29 cellular contexts compared by ENCODE assay signal in genomic region chr2:220424561-220424960, GRCh38.
"Had no signal": no experiment of that assay in that cellular context is flagged by ENCODE, and none has a peak within 500 bp of the region (broad histone marks: within the 10 kb centered on the region; RNA-seq: fewer than 3 reads in every experiment).

No MANE protein-coding gene starts in this region.

- H3K9ac ChIP-seq: parathyroid adenoma had no signal

- H3K36me3 ChIP-seq: colonic mucosa, neutrophil, right lobe of liver, thoracic aorta, tibial nerve, upper lobe of left lung had no signal

- ATAC-seq: esophagus mucosa; left lobe of liver; mucosa of descending colon; natural killer cell treated with Interleukin-12 subunit alpha and Interleukin-12 subunit beta and Interleukin-15 and Interleukin-18, amount 100 ng/mL, for 72 hours; right lobe of liver; stimulated activated naive B cell treated with anti-CD40 and anti-IgM and Interleukin-4, amounts not matched to agents 10 μg/mL and 1 μg/mL and 100 μg/mL, for 72 hours had no signal

- H3K9me3 ChIP-seq: colonic mucosa, mucosa of descending colon, neutrophil, right lobe of liver, thoracic aorta, tibial nerve, upper lobe of left lung had no signal

- H3K9me3 Mint-ChIP-seq: neural crest cell; stimulated activated naive CD8-positive, alpha-beta T cell treated with anti-CD3 and anti-CD28 coated beads, Interleukin-15, Interleukin-2, amounts not matched to agents 100 ng/mL and 50 ng/mL, for 24 hours had no signal

- H3K4me3 Mint-ChIP-seq: dendritic cell treated with granulocyte-macrophage colony-stimulating factor and Interleukin-4, amounts not matched to agents 40 ng/mL and 50 ng/mL, for 4 days; endodermal cell; immature natural killer cell; memory B cell; mesothelial cell of epicardium; naive B cell; natural killer cell treated with Interleukin-12 subunit alpha and Interleukin-12 subunit beta and Interleukin-15 and Interleukin-18, amount 100 ng/mL, for 72 hours; neural crest cell; stimulated activated naive B cell treated with anti-CD40 and anti-IgM and Interleukin-4, amounts not matched to agents 10 μg/mL and 1 μg/mL and 100 μg/mL, for 72 hours; stimulated activated naive CD8-positive, alpha-beta T cell treated with anti-CD3 and anti-CD28 coated beads, Interleukin-15, Interleukin-2, amounts not matched to agents 100 ng/mL and 50 ng/mL, for 24 hours had no signal

- DNase-seq: colonic mucosa; effector CD8-positive, alpha-beta T cell; endodermal cell; hypothalamus; immature natural killer cell; kidney; mucosa of descending colon; naive B cell; right lobe of liver; small intestine; stimulated activated CD4-positive, alpha-beta T cell treated with anti-CD3 and anti-CD28 coated beads, Interleukin-15, amount 100 ng/mL, for 24 hours; stimulated activated CD4-positive, alpha-beta T cell treated with anti-CD3 and anti-CD28 coated beads, Interleukin-2, amount 100 ng/mL, for 48 hours; stimulated activated naive B cell treated with anti-CD40 and anti-IgM and Interleukin-4, amounts not matched to agents 10 μg/mL and 1 μg/mL and 100 μg/mL, for 72 hours; upper lobe of left lung had no signal

- H3K27me3 ChIP-seq: colonic mucosa, neutrophil, right lobe of liver, tibial nerve, upper lobe of left lung had no signal

- H3K4me3 ChIP-seq: colonic mucosa, lung, mucosa of descending colon, right lobe of liver, thoracic aorta, tibial nerve, upper lobe of left lung had no signal

- H3K36me3 Mint-ChIP-seq: immature natural killer cell; memory B cell; mesothelial cell of epicardium; naive B cell; natural killer cell treated with Interleukin-12 subunit alpha and Interleukin-12 subunit beta and Interleukin-15 and Interleukin-18, amount 100 ng/mL, for 72 hours; stimulated activated naive B cell treated with anti-CD40 and anti-IgM and Interleukin-4, amounts not matched to agents 10 μg/mL and 1 μg/mL and 100 μg/mL, for 72 hours had no signal

- H3K27ac ChIP-seq: colonic mucosa, epithelial cell of prostate, neutrophil, parathyroid adenoma, right lobe of liver, thoracic aorta, tibial nerve, upper lobe of left lung had no signal

- H3K27me3 Mint-ChIP-seq: dendritic cell treated with granulocyte-macrophage colony-stimulating factor and Interleukin-4, amounts not matched to agents 40 ng/mL and 50 ng/mL, for 4 days; memory B cell; naive B cell; natural killer cell treated with Interleukin-12 subunit alpha and Interleukin-12 subunit beta and Interleukin-15 and Interleukin-18, amount 100 ng/mL, for 72 hours; stimulated activated naive B cell treated with anti-CD40 and anti-IgM and Interleukin-4, amounts not matched to agents 10 μg/mL and 1 μg/mL and 100 μg/mL, for 72 hours; stimulated activated naive CD8-positive, alpha-beta T cell treated with anti-CD3 and anti-CD28 coated beads, Interleukin-15, Interleukin-2, amounts not matched to agents 100 ng/mL and 50 ng/mL, for 24 hours had no signal

- H3K4me1 ChIP-seq: colonic mucosa, parathyroid adenoma, right lobe of liver, tibial nerve, upper lobe of left lung had no signal

- H3K27ac Mint-ChIP-seq: dendritic cell treated with granulocyte-macrophage colony-stimulating factor and Interleukin-4, amounts not matched to agents 40 ng/mL and 50 ng/mL, for 4 days; endodermal cell; immature natural killer cell; memory B cell; mesothelial cell of epicardium; naive B cell; natural killer cell treated with Interleukin-12 subunit alpha and Interleukin-12 subunit beta and Interleukin-15 and Interleukin-18, amount 100 ng/mL, for 72 hours; progenitor cell of endocrine pancreas; stimulated activated naive B cell treated with anti-CD40 and anti-IgM and Interleukin-4, amounts not matched to agents 10 μg/mL and 1 μg/mL and 100 μg/mL, for 72 hours; stimulated activated naive CD8-positive, alpha-beta T cell treated with anti-CD3 and anti-CD28 coated beads, Interleukin-15, Interleukin-2, amounts not matched to agents 100 ng/mL and 50 ng/mL, for 24 hours had no signal

- H3K4me1 Mint-ChIP-seq: immature natural killer cell; memory B cell; naive B cell; neural crest cell; stimulated activated naive B cell treated with anti-CD40 and anti-IgM and Interleukin-4, amounts not matched to agents 10 μg/mL and 1 μg/mL and 100 μg/mL, for 72 hours had no signal
